Comparison of ENCODE assay signal across 1 cellular context in the genomic region with DNA sequence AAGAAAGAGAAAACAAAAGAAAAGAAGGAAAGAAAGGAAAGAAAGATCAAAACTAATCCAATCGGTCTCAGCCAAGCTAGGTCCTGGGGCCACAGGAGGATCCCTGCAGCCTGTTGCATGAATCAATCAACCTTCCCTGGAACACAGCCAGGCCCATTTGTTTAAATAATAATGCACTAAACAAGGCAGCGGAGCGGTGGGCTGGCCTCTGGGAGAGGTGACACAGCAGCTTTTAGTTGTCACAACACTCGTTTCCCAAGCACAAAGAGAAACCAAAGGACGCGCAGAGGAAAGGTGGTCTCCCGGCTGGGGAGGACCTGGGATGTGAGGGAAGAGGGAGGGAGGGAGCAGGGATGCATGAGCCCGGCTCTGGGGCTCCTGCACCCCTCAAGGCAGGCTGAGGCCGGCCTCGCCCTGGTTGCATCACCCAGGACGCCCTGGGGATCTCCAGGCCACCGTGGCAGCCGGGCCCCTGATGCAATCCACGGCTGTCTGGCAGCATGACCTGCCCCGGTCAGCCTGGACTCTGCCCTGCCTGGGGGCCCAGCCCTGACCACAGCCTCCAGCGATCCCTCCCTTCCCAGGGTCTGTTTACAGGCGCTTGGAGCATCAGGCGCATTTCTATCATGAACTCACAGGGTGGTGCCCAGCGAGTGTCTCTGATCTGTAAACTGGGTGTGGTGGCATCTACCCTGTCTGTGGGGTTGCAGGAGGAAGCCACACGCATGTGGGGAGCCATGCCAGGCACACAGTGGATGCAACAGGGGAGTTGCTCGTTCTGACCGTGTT.
A peak's percentile ranks its signal among the peaks of the same experiment; 100 is the strongest.
TF ChIP-seq lines count a peak whose summit lies in the region.

No MANE protein-coding gene starts in this region.

TF ChIP-seq in HepG2, 621 proteins besides CTCF, POLR2A, EP300 and RAD21 (continued from another document and continues in another):
- TF ChIP-seq FLYWCH1 (CRISPR knock-in tag; IDR thresholded peaks at IDR 0.05) (no peak; the same call in 1 of the 2 replicates), ZNF747 (CRISPR knock-in tag; IDR thresholded peaks at IDR 0.05; ENCODE audit: borderline replicate concordance) (peak; percentile 64; the same call in 1 of the 2 replicates), U2AF1 (optimal IDR thresholded peaks at IDR 0.05; ENCODE audit: low read depth, low read length) (no peak), GABPB1 (CRISPR knock-in tag; IDR thresholded peaks at IDR 0.05) (peak; percentile 87), ZNF253 (CRISPR knock-in tag; IDR thresholded peaks at IDR 0.05; ENCODE audit: borderline replicate concordance) (peak; percentile 82; the same call in 1 of the 2 replicates), ZNF326 (CRISPR knock-in tag; IDR thresholded peaks at IDR 0.05; ENCODE audit: borderline replicate concordance) (no peak), BRD4 (CRISPR knock-in tag; IDR thresholded peaks at IDR 0.05) (no peak), CEBPG (CRISPR knock-in tag; IDR thresholded peaks at IDR 0.05) (peak; percentile 100), ZNF430 (CRISPR knock-in tag; IDR thresholded peaks at IDR 0.05) (peak; percentile 92), ELF1 (CRISPR knock-in tag; IDR thresholded peaks at IDR 0.05) (peak; percentile 72), CC2D1A (CRISPR knock-in tag; IDR thresholded peaks at IDR 0.05) (no peak), ZNF546 (CRISPR knock-in tag; conservative IDR thresholded peaks at IDR 0.05) (0 out of 2 replicates have a peak, but pooled peaks have one; percentile 39), KDM2A (CRISPR knock-in tag; IDR thresholded peaks at IDR 0.05; ENCODE audit: borderline replicate concordance, low read depth) (peak; percentile 92), HCFC1 (IDR thresholded peaks at IDR 0.05; ENCODE audit: low read depth, low read length) (no peak), MEF2D (CRISPR knock-in tag; IDR thresholded peaks at IDR 0.05) (peak; percentile 93), LCORL (IDR thresholded peaks at IDR 0.05) (no peak), LCORL (CRISPR knock-in tag; IDR thresholded peaks at IDR 0.05) (peak; percentile 99), RFX1 (IDR thresholded peaks at IDR 0.05) (no peak; the same call in 1 of the 2 replicates), ZNF232 (CRISPR knock-in tag; IDR thresholded peaks at IDR 0.05; ENCODE audit: borderline replicate concordance) (no peak), ZNF354B (CRISPR knock-in tag; IDR thresholded peaks at IDR 0.05) (no peak), AGO1 (IDR thresholded peaks at IDR 0.05; ENCODE audit: low read depth, low read length, poor library complexity, severe bottlenecking) (peak; percentile 42), NFIB (CRISPR knock-in tag; IDR thresholded peaks at IDR 0.05; ENCODE audit: borderline replicate concordance) (no peak), THAP11 (CRISPR knock-in tag; IDR thresholded peaks at IDR 0.05) (peak; percentile 88), RXRB (CRISPR knock-in tag; IDR thresholded peaks at IDR 0.05; ENCODE audit: borderline replicate concordance) (peak; percentile 98), NR1H2 (CRISPR knock-in tag; IDR thresholded peaks at IDR 0.05; ENCODE audit: borderline replicate concordance, low read depth) (no peak), ZFP41 (CRISPR knock-in tag; IDR thresholded peaks at IDR 0.05; ENCODE audit: borderline replicate concordance) (no peak), ARID2 (CRISPR knock-in tag; IDR thresholded peaks at IDR 0.05; ENCODE audit: borderline replicate concordance) (no peak), NFE2L2 (IDR thresholded peaks at IDR 0.05; ENCODE audit: low read length) (peak; percentile 86; the same call in 1 of the 2 replicates), ZBTB20 (CRISPR knock-in tag; IDR thresholded peaks at IDR 0.05; ENCODE audit: borderline replicate concordance, low read depth) (peak; percentile 95), NFKB2 (CRISPR knock-in tag; IDR thresholded peaks at IDR 0.05; ENCODE audit: borderline replicate concordance) (peak; percentile 48; the same call in 1 of the 2 replicates), ZNF260 (CRISPR knock-in tag; IDR thresholded peaks at IDR 0.05; ENCODE audit: borderline replicate concordance, low read depth) (no peak; the same call in 1 of the 2 replicates)
- TF ChIP-seq, protein P1, sequence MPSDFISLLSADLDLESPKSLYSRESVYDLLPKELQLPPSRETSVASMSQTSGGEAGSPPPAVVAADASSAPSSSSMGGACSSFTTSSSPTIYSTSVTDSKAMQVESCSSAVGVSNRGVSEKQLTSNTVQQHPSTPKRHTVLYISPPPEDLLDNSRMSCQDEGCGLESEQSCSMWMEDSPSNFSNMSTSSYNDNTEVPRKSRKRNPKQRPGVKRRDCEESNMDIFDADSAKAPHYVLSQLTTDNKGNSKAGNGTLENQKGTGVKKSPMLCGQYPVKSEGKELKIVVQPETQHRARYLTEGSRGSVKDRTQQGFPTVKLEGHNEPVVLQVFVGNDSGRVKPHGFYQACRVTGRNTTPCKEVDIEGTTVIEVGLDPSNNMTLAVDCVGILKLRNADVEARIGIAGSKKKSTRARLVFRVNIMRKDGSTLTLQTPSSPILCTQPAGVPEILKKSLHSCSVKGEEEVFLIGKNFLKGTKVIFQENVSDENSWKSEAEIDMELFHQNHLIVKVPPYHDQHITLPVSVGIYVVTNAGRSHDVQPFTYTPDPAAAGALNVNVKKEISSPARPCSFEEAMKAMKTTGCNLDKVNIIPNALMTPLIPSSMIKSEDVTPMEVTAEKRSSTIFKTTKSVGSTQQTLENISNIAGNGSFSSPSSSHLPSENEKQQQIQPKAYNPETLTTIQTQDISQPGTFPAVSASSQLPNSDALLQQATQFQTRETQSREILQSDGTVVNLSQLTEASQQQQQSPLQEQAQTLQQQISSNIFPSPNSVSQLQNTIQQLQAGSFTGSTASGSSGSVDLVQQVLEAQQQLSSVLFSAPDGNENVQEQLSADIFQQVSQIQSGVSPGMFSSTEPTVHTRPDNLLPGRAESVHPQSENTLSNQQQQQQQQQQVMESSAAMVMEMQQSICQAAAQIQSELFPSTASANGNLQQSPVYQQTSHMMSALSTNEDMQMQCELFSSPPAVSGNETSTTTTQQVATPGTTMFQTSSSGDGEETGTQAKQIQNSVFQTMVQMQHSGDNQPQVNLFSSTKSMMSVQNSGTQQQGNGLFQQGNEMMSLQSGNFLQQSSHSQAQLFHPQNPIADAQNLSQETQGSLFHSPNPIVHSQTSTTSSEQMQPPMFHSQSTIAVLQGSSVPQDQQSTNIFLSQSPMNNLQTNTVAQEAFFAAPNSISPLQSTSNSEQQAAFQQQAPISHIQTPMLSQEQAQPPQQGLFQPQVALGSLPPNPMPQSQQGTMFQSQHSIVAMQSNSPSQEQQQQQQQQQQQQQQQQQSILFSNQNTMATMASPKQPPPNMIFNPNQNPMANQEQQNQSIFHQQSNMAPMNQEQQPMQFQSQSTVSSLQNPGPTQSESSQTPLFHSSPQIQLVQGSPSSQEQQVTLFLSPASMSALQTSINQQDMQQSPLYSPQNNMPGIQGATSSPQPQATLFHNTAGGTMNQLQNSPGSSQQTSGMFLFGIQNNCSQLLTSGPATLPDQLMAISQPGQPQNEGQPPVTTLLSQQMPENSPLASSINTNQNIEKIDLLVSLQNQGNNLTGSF (CRISPR knock-in tag; IDR thresholded peaks at IDR 0.05), result no peak
- TF ChIP-seq, protein P2, sequence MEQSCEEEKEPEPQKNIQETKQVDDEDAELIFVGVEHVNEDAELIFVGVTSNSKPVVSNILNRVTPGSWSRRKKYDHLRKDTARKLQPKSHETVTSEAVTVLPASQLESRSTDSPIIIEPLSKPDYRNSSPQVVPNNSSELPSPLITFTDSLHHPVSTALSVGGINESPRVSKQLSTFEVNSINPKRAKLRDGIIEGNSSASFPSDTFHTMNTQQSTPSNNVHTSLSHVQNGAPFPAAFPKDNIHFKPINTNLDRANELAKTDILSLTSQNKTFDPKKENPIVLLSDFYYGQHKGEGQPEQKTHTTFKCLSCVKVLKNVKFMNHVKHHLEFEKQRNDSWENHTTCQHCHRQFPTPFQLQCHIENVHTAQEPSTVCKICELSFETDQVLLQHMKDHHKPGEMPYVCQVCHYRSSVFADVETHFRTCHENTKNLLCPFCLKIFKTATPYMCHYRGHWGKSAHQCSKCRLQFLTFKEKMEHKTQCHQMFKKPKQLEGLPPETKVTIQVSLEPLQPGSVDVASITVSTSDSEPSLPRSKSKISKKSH (CRISPR knock-in tag; IDR thresholded peaks at IDR 0.05; ENCODE audit: borderline replicate concordance), result no peak
- TF ChIP-seq, protein P3, sequence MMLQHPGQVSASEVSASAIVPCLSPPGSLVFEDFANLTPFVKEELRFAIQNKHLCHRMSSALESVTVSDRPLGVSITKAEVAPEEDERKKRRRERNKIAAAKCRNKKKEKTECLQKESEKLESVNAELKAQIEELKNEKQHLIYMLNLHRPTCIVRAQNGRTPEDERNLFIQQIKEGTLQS (CRISPR knock-in tag; IDR thresholded peaks at IDR 0.05), result peak; percentile 100
- TF ChIP-seq, protein P4, sequence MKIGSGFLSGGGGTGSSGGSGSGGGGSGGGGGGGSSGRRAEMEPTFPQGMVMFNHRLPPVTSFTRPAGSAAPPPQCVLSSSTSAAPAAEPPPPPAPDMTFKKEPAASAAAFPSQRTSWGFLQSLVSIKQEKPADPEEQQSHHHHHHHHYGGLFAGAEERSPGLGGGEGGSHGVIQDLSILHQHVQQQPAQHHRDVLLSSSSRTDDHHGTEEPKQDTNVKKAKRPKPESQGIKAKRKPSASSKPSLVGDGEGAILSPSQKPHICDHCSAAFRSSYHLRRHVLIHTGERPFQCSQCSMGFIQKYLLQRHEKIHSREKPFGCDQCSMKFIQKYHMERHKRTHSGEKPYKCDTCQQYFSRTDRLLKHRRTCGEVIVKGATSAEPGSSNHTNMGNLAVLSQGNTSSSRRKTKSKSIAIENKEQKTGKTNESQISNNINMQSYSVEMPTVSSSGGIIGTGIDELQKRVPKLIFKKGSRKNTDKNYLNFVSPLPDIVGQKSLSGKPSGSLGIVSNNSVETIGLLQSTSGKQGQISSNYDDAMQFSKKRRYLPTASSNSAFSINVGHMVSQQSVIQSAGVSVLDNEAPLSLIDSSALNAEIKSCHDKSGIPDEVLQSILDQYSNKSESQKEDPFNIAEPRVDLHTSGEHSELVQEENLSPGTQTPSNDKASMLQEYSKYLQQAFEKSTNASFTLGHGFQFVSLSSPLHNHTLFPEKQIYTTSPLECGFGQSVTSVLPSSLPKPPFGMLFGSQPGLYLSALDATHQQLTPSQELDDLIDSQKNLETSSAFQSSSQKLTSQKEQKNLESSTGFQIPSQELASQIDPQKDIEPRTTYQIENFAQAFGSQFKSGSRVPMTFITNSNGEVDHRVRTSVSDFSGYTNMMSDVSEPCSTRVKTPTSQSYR (CRISPR knock-in tag; IDR thresholded peaks at IDR 0.05; ENCODE audit: borderline replicate concordance), result peak; percentile 81
- TF ChIP-seq, protein P5, sequence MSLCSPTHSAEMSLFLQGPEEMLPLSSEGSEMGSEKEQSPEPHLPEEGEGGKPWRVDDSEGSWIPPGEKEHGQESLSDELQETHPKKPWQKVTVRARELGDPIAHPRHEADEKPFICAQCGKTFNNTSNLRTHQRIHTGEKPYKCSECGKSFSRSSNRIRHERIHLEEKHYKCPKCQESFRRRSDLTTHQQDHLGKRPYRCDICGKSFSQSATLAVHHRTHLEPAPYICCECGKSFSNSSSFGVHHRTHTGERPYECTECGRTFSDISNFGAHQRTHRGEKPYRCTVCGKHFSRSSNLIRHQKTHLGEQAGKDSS (CRISPR knock-in tag; IDR thresholded peaks at IDR 0.05; ENCODE audit: borderline replicate concordance, low read depth), result peak; percentile 95; the same call in 1 of the 2 replicates
- TF ChIP-seq, protein P6, sequence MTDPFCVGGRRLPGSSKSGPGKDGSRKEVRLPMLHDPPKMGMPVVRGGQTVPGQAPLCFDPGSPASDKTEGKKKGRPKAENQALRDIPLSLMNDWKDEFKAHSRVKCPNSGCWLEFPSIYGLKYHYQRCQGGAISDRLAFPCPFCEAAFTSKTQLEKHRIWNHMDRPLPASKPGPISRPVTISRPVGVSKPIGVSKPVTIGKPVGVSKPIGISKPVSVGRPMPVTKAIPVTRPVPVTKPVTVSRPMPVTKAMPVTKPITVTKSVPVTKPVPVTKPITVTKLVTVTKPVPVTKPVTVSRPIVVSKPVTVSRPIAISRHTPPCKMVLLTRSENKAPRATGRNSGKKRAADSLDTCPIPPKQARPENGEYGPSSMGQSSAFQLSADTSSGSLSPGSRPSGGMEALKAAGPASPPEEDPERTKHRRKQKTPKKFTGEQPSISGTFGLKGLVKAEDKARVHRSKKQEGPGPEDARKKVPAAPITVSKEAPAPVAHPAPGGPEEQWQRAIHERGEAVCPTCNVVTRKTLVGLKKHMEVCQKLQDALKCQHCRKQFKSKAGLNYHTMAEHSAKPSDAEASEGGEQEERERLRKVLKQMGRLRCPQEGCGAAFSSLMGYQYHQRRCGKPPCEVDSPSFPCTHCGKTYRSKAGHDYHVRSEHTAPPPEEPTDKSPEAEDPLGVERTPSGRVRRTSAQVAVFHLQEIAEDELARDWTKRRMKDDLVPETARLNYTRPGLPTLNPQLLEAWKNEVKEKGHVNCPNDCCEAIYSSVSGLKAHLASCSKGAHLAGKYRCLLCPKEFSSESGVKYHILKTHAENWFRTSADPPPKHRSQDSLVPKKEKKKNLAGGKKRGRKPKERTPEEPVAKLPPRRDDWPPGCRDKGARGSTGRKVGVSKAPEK (CRISPR knock-in tag; IDR thresholded peaks at IDR 0.05; ENCODE audit: borderline replicate concordance), result no peak; the same call in 1 of the 2 replicates
- TF ChIP-seq, protein P7, sequence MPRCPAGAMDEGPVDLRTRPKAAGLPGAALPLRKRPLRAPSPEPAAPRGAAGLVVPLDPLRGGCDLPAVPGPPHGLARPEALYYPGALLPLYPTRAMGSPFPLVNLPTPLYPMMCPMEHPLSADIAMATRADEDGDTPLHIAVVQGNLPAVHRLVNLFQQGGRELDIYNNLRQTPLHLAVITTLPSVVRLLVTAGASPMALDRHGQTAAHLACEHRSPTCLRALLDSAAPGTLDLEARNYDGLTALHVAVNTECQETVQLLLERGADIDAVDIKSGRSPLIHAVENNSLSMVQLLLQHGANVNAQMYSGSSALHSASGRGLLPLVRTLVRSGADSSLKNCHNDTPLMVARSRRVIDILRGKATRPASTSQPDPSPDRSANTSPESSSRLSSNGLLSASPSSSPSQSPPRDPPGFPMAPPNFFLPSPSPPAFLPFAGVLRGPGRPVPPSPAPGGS (CRISPR knock-in tag; IDR thresholded peaks at IDR 0.05), result peak; percentile 91
- TF ChIP-seq, protein P8, sequence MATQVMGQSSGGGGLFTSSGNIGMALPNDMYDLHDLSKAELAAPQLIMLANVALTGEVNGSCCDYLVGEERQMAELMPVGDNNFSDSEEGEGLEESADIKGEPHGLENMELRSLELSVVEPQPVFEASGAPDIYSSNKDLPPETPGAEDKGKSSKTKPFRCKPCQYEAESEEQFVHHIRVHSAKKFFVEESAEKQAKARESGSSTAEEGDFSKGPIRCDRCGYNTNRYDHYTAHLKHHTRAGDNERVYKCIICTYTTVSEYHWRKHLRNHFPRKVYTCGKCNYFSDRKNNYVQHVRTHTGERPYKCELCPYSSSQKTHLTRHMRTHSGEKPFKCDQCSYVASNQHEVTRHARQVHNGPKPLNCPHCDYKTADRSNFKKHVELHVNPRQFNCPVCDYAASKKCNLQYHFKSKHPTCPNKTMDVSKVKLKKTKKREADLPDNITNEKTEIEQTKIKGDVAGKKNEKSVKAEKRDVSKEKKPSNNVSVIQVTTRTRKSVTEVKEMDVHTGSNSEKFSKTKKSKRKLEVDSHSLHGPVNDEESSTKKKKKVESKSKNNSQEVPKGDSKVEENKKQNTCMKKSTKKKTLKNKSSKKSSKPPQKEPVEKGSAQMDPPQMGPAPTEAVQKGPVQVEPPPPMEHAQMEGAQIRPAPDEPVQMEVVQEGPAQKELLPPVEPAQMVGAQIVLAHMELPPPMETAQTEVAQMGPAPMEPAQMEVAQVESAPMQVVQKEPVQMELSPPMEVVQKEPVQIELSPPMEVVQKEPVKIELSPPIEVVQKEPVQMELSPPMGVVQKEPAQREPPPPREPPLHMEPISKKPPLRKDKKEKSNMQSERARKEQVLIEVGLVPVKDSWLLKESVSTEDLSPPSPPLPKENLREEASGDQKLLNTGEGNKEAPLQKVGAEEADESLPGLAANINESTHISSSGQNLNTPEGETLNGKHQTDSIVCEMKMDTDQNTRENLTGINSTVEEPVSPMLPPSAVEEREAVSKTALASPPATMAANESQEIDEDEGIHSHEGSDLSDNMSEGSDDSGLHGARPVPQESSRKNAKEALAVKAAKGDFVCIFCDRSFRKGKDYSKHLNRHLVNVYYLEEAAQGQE (IDR thresholded peaks at IDR 0.05; ENCODE audit: borderline replicate concordance in 1 of 2, low read depth in 1 of 2, low read length in 2 of 2), result no peak
